Comparison of ENCODE assay signal across 2 cellular contexts in genomic region chr19:3470500-3471128, GRCh38.
TF ChIP-seq lines count a peak whose summit lies in the region.

No MANE protein-coding gene starts in this region.

TF ChIP-seq in HEK293, 187 proteins besides CTCF, POLR2A, EP300 and RAD21:
- TF ChIP-seq ZNF624 (tag by site-specific recombination; IDR thresholded peaks at IDR 0.05) (no peak), SCRT2 (tag by site-specific recombination; IDR thresholded peaks at IDR 0.05) (peak; percentile 56), SCRT1 (tag by site-specific recombination; IDR thresholded peaks at IDR 0.05; ENCODE audit: borderline replicate concordance) (peak; percentile 36; the same call in 1 of the 2 replicates), ZNF426 (tag by site-specific recombination; IDR thresholded peaks at IDR 0.05) (no peak), ZNF416 (tag by site-specific recombination; IDR thresholded peaks at IDR 0.05) (no peak), KLF8 (tag by site-specific recombination; IDR thresholded peaks at IDR 0.05) (0 out of 2 replicates have a peak, but pooled peaks have one; percentile 16), REST (tag by site-specific recombination; IDR thresholded peaks at IDR 0.05) (0 out of 2 replicates have a peak, but pooled peaks have one; percentile 19), ZBTB6 (tag by site-specific recombination; IDR thresholded peaks at IDR 0.05) (no peak), ZNF366 (tag by site-specific recombination; conservative IDR thresholded peaks at IDR 0.05) (peak; percentile 53)

TF ChIP-seq in SK-N-SH, 30 proteins besides CTCF, POLR2A, EP300 and RAD21:
- no peak for TF ChIP-seq RCOR1 (IDR thresholded peaks at IDR 0.05; ENCODE audit: low read length)
- TF ChIP-seq REST (IDR thresholded peaks at IDR 0.05; ENCODE audit: low read depth, low read length) = no peak
- TF ChIP-seq USF2 (IDR thresholded peaks at IDR 0.05; ENCODE audit: borderline replicate concordance, low read depth, low read length) = no peak
- TF ChIP-seq RXRA (IDR thresholded peaks at IDR 0.05; ENCODE audit: borderline replicate concordance, low read depth) = no peak
- TF ChIP-seq SIN3A (IDR thresholded peaks at IDR 0.05; ENCODE audit: borderline replicate concordance, low read depth, low read length) = no peak
- no peak for TF ChIP-seq USF1 (IDR thresholded peaks at IDR 0.05; ENCODE audit: borderline replicate concordance, low read depth)
- TF ChIP-seq CHD2 (IDR thresholded peaks at IDR 0.05; ENCODE audit: low read length, partially characterized antibody) = no peak
TF ChIP-seq in SK-N-SH: peak in this region for 0.
